ENCODE assay signal across 14 cellular contexts in the genomic region with DNA sequence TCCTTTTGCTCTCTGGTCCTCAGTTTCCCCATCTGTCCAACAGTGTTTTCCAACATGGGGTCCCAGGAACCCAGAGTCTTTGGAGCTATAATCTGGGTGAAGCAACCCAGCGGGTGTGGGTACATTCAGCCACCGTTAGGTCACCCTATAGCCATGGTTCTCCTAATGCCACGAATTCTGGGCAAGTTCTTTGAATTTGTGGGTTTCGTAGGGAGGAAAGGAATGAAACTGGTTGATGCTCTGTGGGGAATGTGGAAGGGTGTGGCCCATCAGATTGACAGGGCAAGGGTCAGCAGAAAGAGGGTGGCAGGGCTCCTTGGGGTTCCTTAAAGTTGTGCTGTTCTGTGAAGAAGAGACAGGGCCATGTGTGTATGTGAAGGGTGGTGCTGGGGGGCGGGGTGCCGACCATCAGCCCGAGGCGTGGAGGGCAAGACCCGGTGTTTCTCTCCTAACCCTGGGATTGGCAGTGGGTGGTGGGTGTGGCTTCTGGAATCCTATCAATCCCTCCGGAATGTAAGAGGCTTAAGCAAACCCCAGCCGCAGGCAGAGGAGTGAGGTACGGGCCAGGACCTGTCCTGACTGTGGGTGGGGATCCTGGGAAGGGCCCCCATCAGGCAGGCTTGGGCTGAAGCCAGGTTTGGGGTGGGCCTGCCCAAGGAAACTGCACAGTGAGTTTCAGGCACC. TPM values are rescaled to one million over a fixed set of nuclear protein-coding genes. Genes with fewer than 3 reads are reported as not detected.
DNase-seq lines count a peak whose midpoint lies in the region; ATAC-seq and TF ChIP-seq lines count a peak whose summit lies in the region.
"Had no signal": no experiment of that assay in that cellular context is flagged by ENCODE, and none has a peak within 500 bp of the region (broad histone marks: within the 10 kb centered on the region; RNA-seq: fewer than 3 reads in every experiment).

No MANE protein-coding gene starts in this region.

- H3K9ac ChIP-seq in IMR-90 (ENCODE audit: low read depth, low read length), result no peak overlapping the region

- H3K4me3 Mint-ChIP-seq in MCF 10A (ENCODE audit: unreplicated experiment), result peak overlapping the region; percentile 36
- H3K4me3 Mint-ChIP-seq: activated CD8-positive, alpha-beta memory T cell treated with anti-CD3 and anti-CD28 coated beads, Interleukin-2, amount 10 ng/mL, durations not matched to agents 7 days and 5 days; activated naive CD4-positive, alpha-beta T cell treated with anti-CD3 and anti-CD28 coated beads for 36 hours; stimulated activated naive CD8-positive, alpha-beta T cell treated with anti-CD3 and anti-CD28 coated beads, Interleukin-15, amount 100 ng/mL, for 72 hours had no signal

- peak overlapping the region; percentile 57 for H2AK9ac ChIP-seq in IMR-90 (replicated peaks; ENCODE audit: low read depth, low read length, poor library complexity)

- no peak overlapping the region for H2AK5ac ChIP-seq in IMR-90 (ENCODE audit: low read depth, low read length)

- in situ Hi-C loops in IMR-90 (cut with MboI; ENCODE audit: low sequenced_read_pairs), result loop anchor here (25.0 kb wide), 1 partner anchor 391 kb away; no protein-coding TSS in a partner anchor

- no peak overlapping the region for H2BK120ac ChIP-seq in IMR-90 (ENCODE audit: low read depth, low read length)

- H3K9me3 ChIP-seq in IMR-90 (ENCODE audit: control insufficient read depth, insufficient read depth, low read length) (no peaks in the 10 kb centered on the region), upper lobe of left lung (peaks cover 0 to 8% (median 6%) of the 10 kb centered on the region in 4 donors)

- 0 out of 2 replicates have a peak, but pooled peaks cover 7% of the 10 kb centered on the region for H3K9me1 ChIP-seq in IMR-90 (ENCODE audit: insufficient read depth, low read length)

- H4K5ac ChIP-seq in IMR-90 (ENCODE audit: low read depth, low read length), result no peak overlapping the region

- TF ChIP-seq POLR2A in IMR-90 (IDR thresholded peaks at IDR 0.05; ENCODE audit: low read depth, low read length), result no peak
- TF ChIP-seq POLR2A in lower leg skin (IDR thresholded peaks at IDR 0.05), result no peak
- TF ChIP-seq POLR2A in upper lobe of left lung (IDR thresholded peaks at IDR 0.05), result no peak

- no peak overlapping the region for H3K18ac ChIP-seq in IMR-90 (ENCODE audit: low read depth, low read length)

- H3K27me3 Mint-ChIP-seq in MCF 10A (ENCODE audit: insufficient read depth, unreplicated experiment), result no peaks in the 10 kb centered on the region
- H3K27me3 Mint-ChIP-seq: stimulated activated naive CD8-positive, alpha-beta T cell treated with anti-CD3 and anti-CD28 coated beads, Interleukin-15, amount 100 ng/mL, for 72 hours had no signal

- H3K23ac ChIP-seq in IMR-90 (ENCODE audit: low read depth, low read length), result no peak overlapping the region; the same call in 1 of the 2 replicates

- H4K20me1 ChIP-seq in IMR-90 (ENCODE audit: insufficient read depth, low read length), result no peaks in the 10 kb centered on the region

- DNase-seq in IMR-90 (no peak), MCF 10A (ENCODE audit: unreplicated experiment) (peak; percentile 95), lower leg skin (ENCODE audit: low spot score in 2 of 2) (peak; percentile 51 to 85), upper lobe of left lung (peak; percentile 22 to 58), hippocampal formation (lab: John Stamatoyannopoulos, UW) (no peak)
- DNase-seq: activated CD8-positive, alpha-beta memory T cell treated with anti-CD3 and anti-CD28 coated beads, Interleukin-2, amount 10 ng/mL, durations not matched to agents 7 days and 5 days; activated naive CD4-positive, alpha-beta T cell treated with anti-CD3 and anti-CD28 coated beads for 36 hours; C1 segment of cervical spinal cord; cerebellar nuclear complex; NCI-H1417; Right ventricle myocardium superior; stimulated activated naive CD8-positive, alpha-beta T cell treated with anti-CD3 and anti-CD28 coated beads, Interleukin-15, amount 100 ng/mL, for 72 hours had no signal

- no peak overlapping the region for H2BK20ac ChIP-seq in IMR-90 (ENCODE audit: low read depth, low read length)

- ATAC-seq in IMR-90 (ENCODE audit: low read depth), result peak; percentile 71
- ATAC-seq in upper lobe of left lung (ENCODE audit: low FRiP score in 2 of 2), result peak; percentile 25 to 64
- no peak for ATAC-seq in SK-N-SH treated with all-trans-retinoic acid at 6 μM for 48 hours
- ATAC-seq in GM18873 (IDR thresholded peaks at IDR 0.05; ENCODE audit: low FRiP score, unreplicated experiment), result no peak
- ATAC-seq: activated CD8-positive, alpha-beta memory T cell treated with anti-CD3 and anti-CD28 coated beads, Interleukin-2, amount 10 ng/mL, durations not matched to agents 7 days and 5 days; stimulated activated naive CD8-positive, alpha-beta T cell treated with anti-CD3 and anti-CD28 coated beads, Interleukin-15, amount 100 ng/mL, for 72 hours had no signal

- no peak overlapping the region for H3K4me2 ChIP-seq in IMR-90 (ENCODE audit: low read depth, low read length)

- TF ChIP-seq CTCF in IMR-90 (conservative IDR thresholded peaks at IDR 0.05; ENCODE audit: low read depth, low read length) (no peak), MCF 10A (IDR thresholded peaks at IDR 0.05; ENCODE audit: unreplicated experiment) (no peak), lower leg skin (IDR thresholded peaks at IDR 0.05) (no peak), upper lobe of left lung (IDR thresholded peaks at IDR 0.05) (no peak)

- H3K4me1 Mint-ChIP-seq in MCF 10A (ENCODE audit: insufficient read depth, unreplicated experiment), result peaks cover 40% of the 10 kb centered on the region
- H3K4me1 Mint-ChIP-seq: activated CD8-positive, alpha-beta memory T cell treated with anti-CD3 and anti-CD28 coated beads, Interleukin-2, amount 10 ng/mL, durations not matched to agents 7 days and 5 days had no signal

- H3K4me3 ChIP-seq in IMR-90 (ENCODE audit: insufficient read depth, low read depth, low read length) (no peak overlapping the region), lower leg skin (ENCODE audit: low read depth, poor library complexity, severe bottlenecking) (no peak overlapping the region), upper lobe of left lung (no peak overlapping the region)

- no peak overlapping the region for H3K4ac ChIP-seq in IMR-90 (ENCODE audit: low read depth, low read length)

- peak overlapping the region; percentile 95 for H3K27ac Mint-ChIP-seq in MCF 10A (ENCODE audit: low read depth, unreplicated experiment)
- H3K27ac Mint-ChIP-seq: activated CD8-positive, alpha-beta memory T cell treated with anti-CD3 and anti-CD28 coated beads, Interleukin-2, amount 10 ng/mL, durations not matched to agents 7 days and 5 days; activated naive CD4-positive, alpha-beta T cell treated with anti-CD3 and anti-CD28 coated beads for 36 hours had no signal

- H3K27ac ChIP-seq in IMR-90 (ENCODE audit: insufficient read depth, low read length) (no peak overlapping the region), upper lobe of left lung (no peak overlapping the region)

- H3K79me1 ChIP-seq in IMR-90 (ENCODE audit: low read depth in 1 of 2, low read length in 2 of 2), result no peaks in the 10 kb centered on the region

- BruUV-seq in IMR-90 (replicated peaks; lab: Mats Ljungman, UMichigan) (no TSS peak), MCF 10A (replicated peaks; lab: Mats Ljungman, UMichigan) (no TSS peak)

- no peaks in the 10 kb centered on the region for H3K36me3 Mint-ChIP-seq in MCF 10A (ENCODE audit: insufficient read depth, unreplicated experiment)

- CTCF ChIA-PET in IMR-90 (lab: Yijun Ruan, JAX), result interaction anchor here (3.3 kb wide), 1 partner anchor 74 kb away, joined by 12 read pairs; no protein-coding TSS in a partner anchor
- CTCF ChIA-PET in MCF 10A (lab: Yijun Ruan, JAX), result interaction anchor here (0.6 to 6.8 kb wide), 9 partner anchors 8 to 250 kb away, joined by 3 to 67 read pairs (median 3); no protein-coding TSS in a partner anchor

- peaks cover 12% of the 10 kb centered on the region for H3K9me3 Mint-ChIP-seq in MCF 10A (ENCODE audit: unreplicated experiment)

- no peak overlapping the region for H4K8ac ChIP-seq in IMR-90 (ENCODE audit: low read depth in 2 of 2, low read length in 2 of 2)

- 73% methylated on average over 6 of the region's 12 CpGs; no CpG with 5 or more reads in 1 of the 2 experiments for WGBS in IMR-90 (ENCODE audit: extremely low coverage in 2 of 2, insufficient read length in 1 of 2), 2 experiments
- WGBS in lower leg skin, 2 donors, result 46% methylated on average over 12 of the region's 12 CpGs
- WGBS in upper lobe of left lung, 2 donors, result 56 to 66% methylated on average over 9 to 12 of the region's 12 CpGs

- no peak overlapping the region for H3K56ac ChIP-seq in IMR-90 (ENCODE audit: extremely low read depth, insufficient read depth, low read length)

- no peak for TF ChIP-seq EP300 in upper lobe of left lung (IDR thresholded peaks at IDR 0.05)

- peaks cover 10% of the 10 kb centered on the region for H3K4me1 ChIP-seq in IMR-90 (ENCODE audit: control insufficient read depth, insufficient read depth, low read length)
- peaks cover 4 to 10% (median 10%) of the 10 kb centered on the region in 4 donors for H3K4me1 ChIP-seq in upper lobe of left lung

- H3K27me3 ChIP-seq in IMR-90 (ENCODE audit: control insufficient read depth, insufficient read depth, low read length) (peaks cover 4% of the 10 kb centered on the region; the same call in 1 of the 2 replicates), upper lobe of left lung (no peaks in the 10 kb centered on the region)

- dilution Hi-C loops in IMR-90 (cut with HindIII; ENCODE audit: low sequenced_read_pairs, unreplicated experiment), result no loop called here

- TF ChIP-seq RAD21 in IMR-90 (IDR thresholded peaks at IDR 0.05; ENCODE audit: low read length), result no peak

- H3K36me3 ChIP-seq in IMR-90 (ENCODE audit: control insufficient read depth, insufficient read depth, low read length) (no peaks in the 10 kb centered on the region), upper lobe of left lung (no peaks in the 10 kb centered on the region)

- intact Hi-C loops in IMR-90 (cut with micrococcal nuclease), result no loop called here
- intact Hi-C loops in MCF 10A (cut with micrococcal nuclease), result loop anchor here (1.0 to 2.0 kb wide), 2 partner anchors 36 to 74 kb away; a partner anchor contains a TSS
- intact Hi-C loops in lower leg skin (cut with DNase I; ENCODE audit: low total_unique reads), result no loop called here

- H2BK5ac ChIP-seq in IMR-90 (ENCODE audit: low read depth, low read length, poor library complexity, severe bottlenecking), result no peak overlapping the region

- H2BK15ac ChIP-seq in IMR-90 (ENCODE audit: low read depth, low read length), result no peak overlapping the region

- H3K14ac ChIP-seq in IMR-90 (replicated peaks; ENCODE audit: low read depth, low read length), result no peak overlapping the region

- peak overlapping the region; percentile 35 for H2AFZ ChIP-seq in IMR-90 (replicated peaks; ENCODE audit: low read length, poor library complexity)

- no peak overlapping the region for H4K91ac ChIP-seq in IMR-90 (ENCODE audit: insufficient read depth, low read depth, low read length)

- POLR2A ChIA-PET in IMR-90 (lab: Charles Lee; ENCODE audit: unreplicated experiment) (no interaction called here), MCF 10A (lab: Yijun Ruan, JAX) (interaction anchor here (0.6 to 3.6 kb wide), 16 partner anchors 8 to 212 kb away, joined by 3 to 22 read pairs (median 6); a partner anchor contains a TSS)

RNA-seq across cellular contexts. Expression of a gene that starts 35.4 kb away (rescaled TPM):
- total RNA-seq in IMR-90 (2012; rRNA removed), result 5.3 and 5.7 TPM in 2 replicates
- polyA plus RNA-seq in IMR-90 (2012; rRNA removed), result 12.9 and 14.2 TPM in 2 replicates
- polyA plus RNA-seq in IMR-90 (2012; cell fraction: cytosol; rRNA removed), result 14.6 and 19.8 TPM in 2 replicates
- 21.2 and 50.4 TPM in 2 replicates for polyA plus RNA-seq in IMR-90 (2012; cell fraction: nucleus; rRNA removed; ENCODE audit: low replicate concordance)
- 14.8 and 15.8 TPM in 2 replicates for total RNA-seq in MCF 10A (2022)
- total RNA-seq in lower leg skin, result 10 to 100 TPM in 3 of 4 donors, 1 to 10 TPM in 1; 7.0 to 24.3 (median 19.9) TPM
- 10 to 100 TPM; 14.9 to 41.0 (median 21.3) TPM for total RNA-seq in upper lobe of left lung

RNA-seq across cellular contexts. Expression of a gene that starts 39.0 kb away (rescaled TPM):
- total RNA-seq in IMR-90 (2012; rRNA removed) (2.8 and 3.0 TPM in 2 replicates), MCF 10A (2022) (2.4 and 2.8 TPM in 2 replicates), lower leg skin (10 to 100 TPM; 25.8 to 32.0 (median 29.9) TPM), upper lobe of left lung (10 to 100 TPM in 1 of 6 donors, 1 to 10 TPM in 5; 3.8 to 16.8 (median 5.5) TPM)
- 11.1 and 12.8 TPM in 2 replicates for polyA plus RNA-seq in IMR-90 (2012; rRNA removed)
- polyA plus RNA-seq in IMR-90 (2012; cell fraction: cytosol; rRNA removed), result 4.8 and 18.3 TPM in 2 replicates
- 25.0 and 36.8 TPM in 2 replicates for polyA plus RNA-seq in IMR-90 (2012; cell fraction: nucleus; rRNA removed; ENCODE audit: low replicate concordance)

Comparison
In these comparisons a context has a peak if more than half of its experiments do, and no peak if none do; other contexts are left out.
1. ATAC-seq: peak in IMR-90 (single experiment) and upper lobe of left lung (2 of 2); none in SK-N-SH treated with all-trans-retinoic acid at 6 μM for 48 hours (single experiment) and GM18873 (single experiment).
2. DNase-seq: peak in MCF 10A (single experiment), lower leg skin (2 of 2) and upper lobe of left lung (2 of 2); none in IMR-90 (single experiment) and hippocampal formation (0 of 2).